1 cellular context compared by ENCODE assay signal in genomic region chr12:91127296-91127695, GRCh38.
TF ChIP-seq lines count a peak whose summit lies in the region.

No MANE protein-coding gene starts in this region.

TF ChIP-seq in HCT116, 20 proteins besides CTCF, POLR2A, EP300 and RAD21 (continued from another document):
- TF ChIP-seq, protein P1, sequence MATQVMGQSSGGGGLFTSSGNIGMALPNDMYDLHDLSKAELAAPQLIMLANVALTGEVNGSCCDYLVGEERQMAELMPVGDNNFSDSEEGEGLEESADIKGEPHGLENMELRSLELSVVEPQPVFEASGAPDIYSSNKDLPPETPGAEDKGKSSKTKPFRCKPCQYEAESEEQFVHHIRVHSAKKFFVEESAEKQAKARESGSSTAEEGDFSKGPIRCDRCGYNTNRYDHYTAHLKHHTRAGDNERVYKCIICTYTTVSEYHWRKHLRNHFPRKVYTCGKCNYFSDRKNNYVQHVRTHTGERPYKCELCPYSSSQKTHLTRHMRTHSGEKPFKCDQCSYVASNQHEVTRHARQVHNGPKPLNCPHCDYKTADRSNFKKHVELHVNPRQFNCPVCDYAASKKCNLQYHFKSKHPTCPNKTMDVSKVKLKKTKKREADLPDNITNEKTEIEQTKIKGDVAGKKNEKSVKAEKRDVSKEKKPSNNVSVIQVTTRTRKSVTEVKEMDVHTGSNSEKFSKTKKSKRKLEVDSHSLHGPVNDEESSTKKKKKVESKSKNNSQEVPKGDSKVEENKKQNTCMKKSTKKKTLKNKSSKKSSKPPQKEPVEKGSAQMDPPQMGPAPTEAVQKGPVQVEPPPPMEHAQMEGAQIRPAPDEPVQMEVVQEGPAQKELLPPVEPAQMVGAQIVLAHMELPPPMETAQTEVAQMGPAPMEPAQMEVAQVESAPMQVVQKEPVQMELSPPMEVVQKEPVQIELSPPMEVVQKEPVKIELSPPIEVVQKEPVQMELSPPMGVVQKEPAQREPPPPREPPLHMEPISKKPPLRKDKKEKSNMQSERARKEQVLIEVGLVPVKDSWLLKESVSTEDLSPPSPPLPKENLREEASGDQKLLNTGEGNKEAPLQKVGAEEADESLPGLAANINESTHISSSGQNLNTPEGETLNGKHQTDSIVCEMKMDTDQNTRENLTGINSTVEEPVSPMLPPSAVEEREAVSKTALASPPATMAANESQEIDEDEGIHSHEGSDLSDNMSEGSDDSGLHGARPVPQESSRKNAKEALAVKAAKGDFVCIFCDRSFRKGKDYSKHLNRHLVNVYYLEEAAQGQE (IDR thresholded peaks at IDR 0.05; ENCODE audit: low read depth), result no peak
- TF ChIP-seq SP1 (IDR thresholded peaks at IDR 0.05; ENCODE audit: low read depth), result no peak
- no peak for TF ChIP-seq EGR1 (IDR thresholded peaks at IDR 0.05; ENCODE audit: low read depth)
- no peak for TF ChIP-seq SRF (IDR thresholded peaks at IDR 0.05; ENCODE audit: low read depth)
- TF ChIP-seq, protein P2, sequence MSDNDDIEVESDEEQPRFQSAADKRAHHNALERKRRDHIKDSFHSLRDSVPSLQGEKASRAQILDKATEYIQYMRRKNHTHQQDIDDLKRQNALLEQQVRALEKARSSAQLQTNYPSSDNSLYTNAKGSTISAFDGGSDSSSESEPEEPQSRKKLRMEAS (IDR thresholded peaks at IDR 0.05), result no peak
- TF ChIP-seq ZFX (IDR thresholded peaks at IDR 0.05), result no peak
- TF ChIP-seq EZH2 (IDR thresholded peaks at IDR 0.05), result no peak
